Comparison of ENCODE assay signal across 22 cellular contexts in genomic region chr10:6059506-6059905, GRCh38. TPM values are rescaled to one million over a fixed set of nuclear protein-coding genes. Genes with fewer than 3 reads are reported as not detected.
DNase-seq lines count a peak whose midpoint lies in the region; ATAC-seq and TF ChIP-seq lines count a peak whose summit lies in the region.
"Had no signal": no experiment of that assay in that cellular context is flagged by ENCODE, and none has a peak within 500 bp of the region (broad histone marks: within the 10 kb centered on the region; RNA-seq: fewer than 3 reads in every experiment).

No MANE protein-coding gene starts in this region.

- H3K27ac ChIP-seq in OCI-LY3 (ENCODE audit: low read length), result peak overlapping the region; percentile 65
- H3K27ac ChIP-seq: body of pancreas, coronary artery, stomach had no signal

- intact Hi-C loops in activated T-helper 2 cell treated with anti-CD3 and anti-CD28 coated beads, Interferon-gamma antibody, Interleukin-2, Interleukin-4, amounts not matched to agents 10 μg/mL and 5 μg/mL and 100 μg/mL, durations not matched to agents 14 hours and 24 hours and 36 hours (cut with micrococcal nuclease), result loop anchor here (2.0 to 10.0 kb wide), 3 partner anchors 23 to 1995 kb away; partner anchors contain the start of gene GATA3

- no peak for TF ChIP-seq CTCF in OCI-LY3 (IDR thresholded peaks at IDR 0.05; ENCODE audit: low read depth, low read length)

- H3K9me3 Mint-ChIP-seq in activated T-helper 2 cell treated with anti-CD3 and anti-CD28 coated beads, Interferon-gamma antibody, Interleukin-2, Interleukin-4, amounts not matched to agents 10 μg/mL and 5 μg/mL and 100 μg/mL, durations not matched to agents 14 hours and 24 hours and 36 hours, result no peaks in the 10 kb centered on the region
- H3K9me3 Mint-ChIP-seq in stimulated activated effector memory CD8-positive, alpha-beta T cell treated with anti-CD3 and anti-CD28 coated beads, Interleukin-12 subunit alpha, Interleukin-12 subunit beta, amount 100 ng/mL, for 72 hours, result no peaks in the 10 kb centered on the region

- H3K9ac ChIP-seq in OCI-LY3 (ENCODE audit: low read length), result 0 out of 2 replicates have a peak overlapping the region, but pooled peaks have one; percentile 24

- peak; percentile 56 for DNase-seq in activated effector memory CD4-positive, alpha-beta T cell treated with anti-CD3 and anti-CD28 coated beads, Interleukin-2, amount 50 U/mL, for 16 hours
- no peak for DNase-seq in activated effector memory CD4-positive, alpha-beta T cell treated with Interleukin-2 at 50 U/mL for 16 hours
- no peak for DNase-seq in activated T-helper 2 cell treated with anti-CD3 and anti-CD28 coated beads, Interferon-gamma antibody, Interleukin-2, Interleukin-4, amounts not matched to agents 10 μg/mL and 5 μg/mL and 100 μg/mL, durations not matched to agents 14 hours and 24 hours and 36 hours (ENCODE audit: low spot score)
- DNase-seq in stimulated activated effector memory CD8-positive, alpha-beta T cell treated with anti-CD3 and anti-CD28 coated beads, Interleukin-12 subunit alpha, Interleukin-12 subunit beta, amount 100 ng/mL, for 72 hours (ENCODE audit: low spot score in 2 of 2), result peak in 1 of 2 donors; percentile 54
- no peak for DNase-seq in activated CD4-positive, CD25-positive, alpha-beta regulatory T cell (lab: John Stamatoyannopoulos, UW)
- no peak for DNase-seq in H7
- DNase-seq: activated gamma-delta T cell treated with Interleukin-2 at 50 U/mL for 16 hours; body of pancreas; DND-41; foreskin fibroblast; mesendoderm; NCI-H1105 treated with DMSO at 0.1 percent for 48 hours; NCI-H2107; NCI-H524 treated with DMSO at 0.1 percent for 48 hours; SHP77; stimulated activated CD4-positive, alpha-beta T cell treated with anti-CD3 and anti-CD28 coated beads, Interleukin-12 subunit alpha, Interleukin-12 subunit beta, amount 100 ng/mL, for 4 hours had no signal

- H3K4me3 ChIP-seq in OCI-LY3 (ENCODE audit: low read length) (peak overlapping the region; percentile 89), H7 (ENCODE audit: insufficient read depth, low read depth, low read length) (no peak overlapping the region)
- H3K4me3 ChIP-seq: body of pancreas, coronary artery had no signal

- peaks cover 76% of the 10 kb centered on the region for H3K36me3 Mint-ChIP-seq in activated T-helper 2 cell treated with anti-CD3 and anti-CD28 coated beads, Interferon-gamma antibody, Interleukin-2, Interleukin-4, amounts not matched to agents 10 μg/mL and 5 μg/mL and 100 μg/mL, durations not matched to agents 14 hours and 24 hours and 36 hours (ENCODE audit: low read depth)
- peaks cover 90% of the 10 kb centered on the region for H3K36me3 Mint-ChIP-seq in stimulated activated effector memory CD8-positive, alpha-beta T cell treated with anti-CD3 and anti-CD28 coated beads, Interleukin-12 subunit alpha, Interleukin-12 subunit beta, amount 100 ng/mL, for 72 hours

- H3K36me3 ChIP-seq in OCI-LY3 (replicated peaks; ENCODE audit: low read depth, low read length), result peaks cover 3% of the 10 kb centered on the region
- H3K36me3 ChIP-seq in H7 (replicated peaks; ENCODE audit: control insufficient read depth, insufficient read depth, low read length), result no peaks in the 10 kb centered on the region
- H3K36me3 ChIP-seq: stomach had no signal

- H3K4me2 ChIP-seq in OCI-LY3 (ENCODE audit: low read length), result peak overlapping the region; percentile 94

- no peak overlapping the region for H2AFZ ChIP-seq in OCI-LY3 (ENCODE audit: low read depth, low read length)

- H3K27me3 Mint-ChIP-seq in activated T-helper 2 cell treated with anti-CD3 and anti-CD28 coated beads, Interferon-gamma antibody, Interleukin-2, Interleukin-4, amounts not matched to agents 10 μg/mL and 5 μg/mL and 100 μg/mL, durations not matched to agents 14 hours and 24 hours and 36 hours (ENCODE audit: low read depth), result no peaks in the 10 kb centered on the region

- H4K20me1 ChIP-seq in OCI-LY3 (ENCODE audit: insufficient read depth, low read length), result no peaks in the 10 kb centered on the region

- H3K27me3 ChIP-seq in OCI-LY3 (ENCODE audit: low read depth, low read length) (no peaks in the 10 kb centered on the region), H7 (ENCODE audit: control insufficient read depth, insufficient read depth, low read length) (no peaks in the 10 kb centered on the region)
- H3K27me3 ChIP-seq: body of pancreas, stomach had no signal

- peaks cover 32% of the 10 kb centered on the region for H3K79me2 ChIP-seq in OCI-LY3 (ENCODE audit: low read length)

- no peak for ATAC-seq in stimulated activated effector memory CD8-positive, alpha-beta T cell treated with anti-CD3 and anti-CD28 coated beads, Interleukin-12 subunit alpha, Interleukin-12 subunit beta, amount 100 ng/mL, for 72 hours
- ATAC-seq in HG02885 (IDR thresholded peaks at IDR 0.05; ENCODE audit: poor library complexity, unreplicated experiment), result no peak
- ATAC-seq: body of pancreas had no signal

- H3K4me1 ChIP-seq in OCI-LY3 (ENCODE audit: low read length), result peaks cover 73% of the 10 kb centered on the region
- H3K4me1 ChIP-seq: body of pancreas had no signal

- H3K27ac Mint-ChIP-seq in activated T-helper 2 cell treated with anti-CD3 and anti-CD28 coated beads, Interferon-gamma antibody, Interleukin-2, Interleukin-4, amounts not matched to agents 10 μg/mL and 5 μg/mL and 100 μg/mL, durations not matched to agents 14 hours and 24 hours and 36 hours, result peak overlapping the region; percentile 97
- peak overlapping the region; percentile 100 for H3K27ac Mint-ChIP-seq in stimulated activated effector memory CD8-positive, alpha-beta T cell treated with anti-CD3 and anti-CD28 coated beads, Interleukin-12 subunit alpha, Interleukin-12 subunit beta, amount 100 ng/mL, for 72 hours

- no peaks in the 10 kb centered on the region for H3K9me3 ChIP-seq in OCI-LY3 (ENCODE audit: insufficient read depth, low read length)
- H3K9me3 ChIP-seq: body of pancreas, stomach had no signal

- peak overlapping the region; percentile 97 for H3K4me3 Mint-ChIP-seq in activated T-helper 2 cell treated with anti-CD3 and anti-CD28 coated beads, Interferon-gamma antibody, Interleukin-2, Interleukin-4, amounts not matched to agents 10 μg/mL and 5 μg/mL and 100 μg/mL, durations not matched to agents 14 hours and 24 hours and 36 hours (ENCODE audit: low read depth)
- peak overlapping the region; percentile 90 for H3K4me3 Mint-ChIP-seq in stimulated activated effector memory CD8-positive, alpha-beta T cell treated with anti-CD3 and anti-CD28 coated beads, Interleukin-12 subunit alpha, Interleukin-12 subunit beta, amount 100 ng/mL, for 72 hours

- H3K4me1 Mint-ChIP-seq in activated T-helper 2 cell treated with anti-CD3 and anti-CD28 coated beads, Interferon-gamma antibody, Interleukin-2, Interleukin-4, amounts not matched to agents 10 μg/mL and 5 μg/mL and 100 μg/mL, durations not matched to agents 14 hours and 24 hours and 36 hours (ENCODE audit: low read depth), result peaks cover 54% of the 10 kb centered on the region
- H3K4me1 Mint-ChIP-seq in stimulated activated effector memory CD8-positive, alpha-beta T cell treated with anti-CD3 and anti-CD28 coated beads, Interleukin-12 subunit alpha, Interleukin-12 subunit beta, amount 100 ng/mL, for 72 hours, result peaks cover 57% of the 10 kb centered on the region

RNA-seq across cellular contexts. Expression of gene IL2RA, which starts 2.7 kb away (rescaled TPM):
- total RNA-seq in activated T-helper 2 cell treated with anti-CD3 and anti-CD28 coated beads, Interferon-gamma antibody, Interleukin-2, Interleukin-4, amounts not matched to agents 10 μg/mL and 5 μg/mL and 100 μg/mL, durations not matched to agents 14 hours and 24 hours and 36 hours, result 1,777 and 1,808 TPM in 2 replicates
- not detected in 2 replicates for total RNA-seq in H7 (2014; rRNA removed; shearing (Covaris generic))
- total RNA-seq: LHCN-M2, pulmonary artery endothelial cell had no signal

RNA-seq across cellular contexts. Expression of gene RBM17, which starts 29.3 kb away (rescaled TPM):
- 257 and 266 TPM in 2 replicates for total RNA-seq in activated T-helper 2 cell treated with anti-CD3 and anti-CD28 coated beads, Interferon-gamma antibody, Interleukin-2, Interleukin-4, amounts not matched to agents 10 μg/mL and 5 μg/mL and 100 μg/mL, durations not matched to agents 14 hours and 24 hours and 36 hours
- 41.9 and 44.1 TPM in 2 replicates for total RNA-seq in H7 (2014; rRNA removed; shearing (Covaris generic))

Comparison
In these comparisons a context has a peak if more than half of its experiments do, and no peak if none do; other contexts are left out.
1. RNA of gene IL2RA, which starts 2.7 kb away (total RNA-seq): 1,777 to 1,808 TPM in activated T-helper 2 cell treated with anti-CD3 and anti-CD28 coated beads, Interferon-gamma antibody, Interleukin-2, Interleukin-4, amounts not matched to agents 10 μg/mL and 5 μg/mL and 100 μg/mL, durations not matched to agents 14 hours and 24 hours and 36 hours; not detected in H7; every median in the first group is over 1,000 times any median in the second.